ENCODE assay signal across 30 cellular contexts in the genomic region with DNA sequence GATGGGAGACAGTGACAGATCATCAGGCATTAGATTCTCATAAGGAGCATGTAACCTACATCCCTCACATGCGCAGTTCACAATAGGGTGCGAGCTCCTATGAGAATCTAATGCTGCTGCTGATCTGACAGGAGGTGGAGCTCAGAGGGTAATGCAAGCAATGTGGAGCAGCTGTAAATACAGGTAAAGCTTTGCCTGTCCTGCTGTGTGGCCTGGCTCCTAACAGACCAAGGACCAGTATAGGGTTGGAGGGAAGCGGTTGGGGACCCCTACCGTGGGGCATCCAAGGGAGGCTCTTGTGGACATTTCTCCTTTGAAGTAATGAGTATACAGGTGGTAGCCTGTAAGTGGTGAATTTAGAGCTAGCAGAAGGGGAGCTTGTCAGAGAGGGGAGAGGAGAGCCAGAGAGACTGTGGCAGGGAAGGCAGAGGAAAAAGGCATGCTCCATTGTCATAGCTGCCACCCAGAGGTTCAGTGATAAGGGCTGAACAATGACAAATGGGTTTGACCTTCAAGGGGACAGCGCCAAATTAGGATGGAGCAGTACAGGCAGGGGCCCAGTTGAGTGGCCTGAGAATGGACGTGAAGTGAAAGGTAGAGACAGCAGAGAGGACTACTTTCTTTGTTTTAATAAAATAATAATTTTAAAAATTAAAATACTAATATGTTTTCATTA. TPM values are rescaled to one million over a fixed set of nuclear protein-coding genes. Genes with fewer than 3 reads are reported as not detected.
"Had no signal": no experiment of that assay in that cellular context is flagged by ENCODE, and none has a peak within 500 bp of the region (broad histone marks: within the 10 kb centered on the region; RNA-seq: fewer than 3 reads in every experiment).

No MANE protein-coding gene starts in this region.

- H3K36me3 ChIP-seq: left lung, transverse colon, uterus had no signal

- H3K4me2 ChIP-seq: hepatocyte had no signal

- H3K9me3 Mint-ChIP-seq: activated T-cell treated with anti-CD3 and anti-CD28 coated beads, Interleukin-2, amount 50 U/mL, for 24 hours; activated T-helper 17 cell treated with anti-CD3 and anti-CD28 coated beads, Interleukin-2, amount 50 U/mL, for 72 hours; immature natural killer cell; stimulated activated effector memory CD8-positive, alpha-beta T cell treated with anti-CD3 and anti-CD28 coated beads, Interleukin-12 subunit alpha, Interleukin-12 subunit beta, amount 100 ng/mL, for 72 hours; T-helper 2 cell treated with Interferon-gamma antibody and Interleukin-4, amounts not matched to agents 5 μg/mL and 100 μg/mL, for 36 hours had no signal

- H3K9me3 ChIP-seq: body of pancreas, left lung, transverse colon, uterus had no signal

- ATAC-seq: body of pancreas; foreskin keratinocyte; left lung; sciatic nerve; stimulated activated effector memory CD8-positive, alpha-beta T cell treated with anti-CD3 and anti-CD28 coated beads, Interleukin-12 subunit alpha, Interleukin-12 subunit beta, amount 100 ng/mL, for 72 hours; WTC11 had no signal

- H3K27ac ChIP-seq: body of pancreas, foreskin keratinocyte, hepatocyte, left lung, parathyroid adenoma, transverse colon, uterus had no signal

- H3K27me3 ChIP-seq: body of pancreas, foreskin keratinocyte, hepatocyte, left lung, transverse colon, uterus had no signal

- H3K4me3 ChIP-seq: body of pancreas, hepatocyte, left lung, transverse colon, uterus had no signal

- H3K4me1 ChIP-seq: foreskin keratinocyte, parathyroid adenoma, uterus had no signal

- H3K79me2 ChIP-seq: hepatocyte, parathyroid adenoma had no signal

- DNase-seq: activated CD8-positive, alpha-beta memory T cell treated with anti-CD3 and anti-CD28 coated beads for 24 hours; activated CD8-positive, alpha-beta memory T cell treated with anti-CD3 and anti-CD28 coated beads, Interleukin-2, amount 50 U/mL, for 4 hours; activated naive CD4-positive, alpha-beta T cell; activated T-cell treated with anti-CD3 and anti-CD28 coated beads, Interleukin-2, amount 50 U/mL, for 24 hours; body of pancreas; caudate nucleus; dermis blood vessel endothelial cell; effector memory CD4-positive, alpha-beta T cell; foreskin keratinocyte; immature natural killer cell; left lung; mammary epithelial cell; nucleus accumbens; small intestine; stimulated activated CD4-positive, alpha-beta T cell treated with anti-CD3 and anti-CD28 coated beads, Interleukin-2, amount 100 ng/mL, for 24 hours; transverse colon; uterus had no signal

- H3K4me1 Mint-ChIP-seq: activated T-helper 17 cell treated with anti-CD3 and anti-CD28 coated beads, Interleukin-2, amount 50 U/mL, for 72 hours; immature natural killer cell; stimulated activated effector memory CD8-positive, alpha-beta T cell treated with anti-CD3 and anti-CD28 coated beads, Interleukin-12 subunit alpha, Interleukin-12 subunit beta, amount 100 ng/mL, for 72 hours; WTC11 had no signal

- H3K27ac Mint-ChIP-seq: activated T-cell treated with anti-CD3 and anti-CD28 coated beads, Interleukin-2, amount 50 U/mL, for 24 hours; activated T-helper 17 cell treated with anti-CD3 and anti-CD28 coated beads, Interleukin-2, amount 50 U/mL, for 72 hours; immature natural killer cell; stimulated activated effector memory CD8-positive, alpha-beta T cell treated with anti-CD3 and anti-CD28 coated beads, Interleukin-12 subunit alpha, Interleukin-12 subunit beta, amount 100 ng/mL, for 72 hours; T-helper 2 cell treated with Interferon-gamma antibody and Interleukin-4, amounts not matched to agents 5 μg/mL and 100 μg/mL, for 36 hours; WTC11 had no signal

- FAIRE-seq: small intestine had no signal

- H3K27me3 Mint-ChIP-seq: activated T-cell treated with anti-CD3 and anti-CD28 coated beads, Interleukin-2, amount 50 U/mL, for 24 hours had no signal

- H2AFZ ChIP-seq: hepatocyte, parathyroid adenoma had no signal

- H3K9ac ChIP-seq: parathyroid adenoma had no signal

- H3K36me3 Mint-ChIP-seq: immature natural killer cell; stimulated activated effector memory CD8-positive, alpha-beta T cell treated with anti-CD3 and anti-CD28 coated beads, Interleukin-12 subunit alpha, Interleukin-12 subunit beta, amount 100 ng/mL, for 72 hours; WTC11 had no signal

- H3K4me3 Mint-ChIP-seq: activated T-cell treated with anti-CD3 and anti-CD28 coated beads, Interleukin-2, amount 50 U/mL, for 24 hours; activated T-helper 17 cell treated with anti-CD3 and anti-CD28 coated beads, Interleukin-2, amount 50 U/mL, for 72 hours; immature natural killer cell; stimulated activated effector memory CD8-positive, alpha-beta T cell treated with anti-CD3 and anti-CD28 coated beads, Interleukin-12 subunit alpha, Interleukin-12 subunit beta, amount 100 ng/mL, for 72 hours; T-helper 2 cell treated with Interferon-gamma antibody and Interleukin-4, amounts not matched to agents 5 μg/mL and 100 μg/mL, for 36 hours; WTC11 had no signal

RNA-seq across cellular contexts. Expression of gene TMBIM1, which starts 15.2 kb away (rescaled TPM):
- polyA plus RNA-seq: neural cell had no signal

RNA-seq across cellular contexts. Expression of gene GPBAR1, which starts 46.7 kb away (rescaled TPM):
- total RNA-seq: dermis blood vessel endothelial cell had no signal
- polyA plus RNA-seq: neural cell had no signal

RNA-seq across cellular contexts. Expression of gene CATIP, which starts 49.1 kb away (rescaled TPM):
- total RNA-seq: activated T-helper 17 cell treated with anti-CD3 and anti-CD28 coated beads, Interleukin-2, amount 50 U/mL, for 72 hours; foreskin keratinocyte; glomerular endothelial cell; kidney epithelial cell; mammary epithelial cell; mononuclear cell; myocyte; sciatic nerve; transverse colon had no signal
- polyA plus RNA-seq: esophagus, foreskin keratinocyte, mammary epithelial cell, neural cell had no signal
